In the genomic region with DNA sequence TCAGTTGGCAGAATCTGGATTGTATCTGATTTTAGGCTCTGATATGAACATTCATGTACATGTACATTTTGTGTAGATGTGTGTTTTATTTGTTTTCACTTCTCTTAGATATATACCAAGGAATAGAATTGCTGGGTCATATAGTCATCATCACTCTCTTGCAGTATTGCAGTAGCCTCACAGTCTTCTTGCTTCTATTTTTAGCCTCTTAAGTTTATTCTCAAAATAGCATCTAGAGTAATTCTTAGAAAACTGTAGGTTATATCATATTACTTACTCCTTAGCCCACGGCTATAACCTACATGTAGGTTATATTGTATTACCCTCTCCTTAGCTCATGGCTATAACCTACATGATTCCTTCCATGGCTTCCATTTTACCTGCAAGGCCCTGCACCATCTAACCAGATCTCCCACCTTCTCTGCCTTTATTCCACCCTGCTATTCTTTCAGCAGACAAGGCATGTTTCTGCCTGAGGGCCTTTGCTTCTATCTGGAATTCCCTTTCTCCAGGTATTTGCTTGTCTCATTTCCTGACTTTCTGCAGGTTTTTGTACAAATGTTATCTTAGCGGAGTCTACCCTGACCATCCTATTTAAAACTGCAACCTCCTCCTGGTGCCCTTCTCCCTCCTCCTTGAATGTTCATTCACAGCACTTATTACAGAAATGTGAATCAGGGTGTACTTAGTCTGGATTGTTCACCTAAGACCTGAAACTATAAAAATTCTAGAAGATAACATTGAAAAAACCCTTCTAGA, we compare ENCODE assay signal across 29 cellular contexts.
"Had no signal": no experiment of that assay in that cellular context is flagged by ENCODE, and none has a peak within 500 bp of the region (broad histone marks: within the 10 kb centered on the region; RNA-seq: fewer than 3 reads in every experiment).

No MANE protein-coding gene starts in this region.

- H2AFZ ChIP-seq: neural progenitor cell, parathyroid adenoma had no signal

- H3K4me1 ChIP-seq: colonic mucosa, gastrocnemius medialis, left lung, neural progenitor cell, parathyroid adenoma, right atrium auricular region, testis, tibial artery, upper lobe of left lung had no signal

- ATAC-seq: esophagus mucosa; left lung; naive thymus-derived CD4-positive, alpha-beta T cell; sciatic nerve; stimulated activated effector memory CD8-positive, alpha-beta T cell treated with anti-CD3 and anti-CD28 coated beads, Interleukin-12 subunit alpha, Interleukin-12 subunit beta, amount 100 ng/mL, for 72 hours; stimulated activated naive CD8-positive, alpha-beta T cell treated with anti-CD3 and anti-CD28 coated beads, Interleukin-15, Interleukin-2, amounts not matched to agents 100 U/mL and 50 U/mL, for 24 hours had no signal

- H3K4me3 ChIP-seq: colonic mucosa, gastrocnemius medialis, left lung, neural progenitor cell, right atrium auricular region, testis, tibial artery, upper lobe of left lung had no signal

- H3K27ac Mint-ChIP-seq: dendritic cell treated with granulocyte-macrophage colony-stimulating factor and Interleukin-4, amounts not matched to agents 40 ng/mL and 50 ng/mL, for 4 days; endodermal cell; mesothelial cell of epicardium; naive thymus-derived CD4-positive, alpha-beta T cell; nephron; neural progenitor cell; progenitor cell of endocrine pancreas; stimulated activated effector memory CD8-positive, alpha-beta T cell treated with anti-CD3 and anti-CD28 coated beads, Interleukin-12 subunit alpha, Interleukin-12 subunit beta, amount 100 ng/mL, for 72 hours had no signal

- H3K9me3 Mint-ChIP-seq: dendritic cell treated with granulocyte-macrophage colony-stimulating factor and Interleukin-4, amounts not matched to agents 40 ng/mL and 50 ng/mL, for 4 days; endodermal cell; neural progenitor cell; stimulated activated effector memory CD8-positive, alpha-beta T cell treated with anti-CD3 and anti-CD28 coated beads, Interleukin-12 subunit alpha, Interleukin-12 subunit beta, amount 100 ng/mL, for 72 hours had no signal

- H3K36me3 Mint-ChIP-seq: mesothelial cell of epicardium; neural progenitor cell; stimulated activated effector memory CD8-positive, alpha-beta T cell treated with anti-CD3 and anti-CD28 coated beads, Interleukin-12 subunit alpha, Interleukin-12 subunit beta, amount 100 ng/mL, for 72 hours had no signal

- H3K9ac ChIP-seq: neural progenitor cell, parathyroid adenoma had no signal

- DNase-seq: colonic mucosa; effector CD8-positive, alpha-beta T cell; endodermal cell; foreskin fibroblast; gastrocnemius medialis; head of caudate nucleus; kidney; left lung; mesenchymal stem cell; naive thymus-derived CD4-positive, alpha-beta T cell; stimulated activated CD4-positive, alpha-beta T cell treated with anti-CD3 and anti-CD28 coated beads, Interleukin-2, amount 100 ng/mL, for 24 hours; stimulated activated CD4-positive, alpha-beta T cell treated with anti-CD3 and anti-CD28 coated beads, Interleukin-4, amount 100 ng/mL, for 24 hours; stimulated activated naive CD8-positive, alpha-beta T cell treated with anti-CD3 and anti-CD28 coated beads, Interleukin-15, Interleukin-2, amounts not matched to agents 100 U/mL and 50 U/mL, for 24 hours; substantia nigra; testis; tibial artery; upper lobe of left lung had no signal

- H3K36me3 ChIP-seq: colonic mucosa, gastrocnemius medialis, left lung, neural progenitor cell, right atrium auricular region, tibial artery, upper lobe of left lung had no signal

- H3K27me3 ChIP-seq: colonic mucosa, gastrocnemius medialis, left lung, neural progenitor cell, right atrium auricular region, testis, upper lobe of left lung had no signal

- FAIRE-seq: kidney, urothelium cell line had no signal

- H3K27ac ChIP-seq: colonic mucosa, epithelial cell of prostate, gastrocnemius medialis, left lung, neural progenitor cell, parathyroid adenoma, right atrium auricular region, testis, tibial artery, upper lobe of left lung had no signal

- H3K9me3 ChIP-seq: colonic mucosa, gastrocnemius medialis, left lung, right atrium auricular region, testis, tibial artery, upper lobe of left lung had no signal

- H3K79me2 ChIP-seq: parathyroid adenoma had no signal

- H3K4me2 ChIP-seq: neural progenitor cell had no signal
